Comparison of ENCODE assay signal across 1 cellular context in genomic region chr1:35029756-35030155, GRCh38.
TF ChIP-seq lines count a peak whose summit lies in the region.

No MANE protein-coding gene starts in this region.

TF ChIP-seq in HCT116, 20 proteins besides CTCF, POLR2A, EP300 and RAD21 (continued from another document):
- TF ChIP-seq ZBTB33 (IDR thresholded peaks at IDR 0.05; ENCODE audit: extremely low read depth, insufficient replicate concordance, low read length), result no peak
- TF ChIP-seq MAX (IDR thresholded peaks at IDR 0.05), result no peak
